In genomic region chr15:37101634-37102314, GRCh38 we compare ENCODE assay signal across 8 cellular contexts. TPM values are rescaled to one million over a fixed set of nuclear protein-coding genes. Genes with fewer than 3 reads are reported as not detected.
DNase-seq lines count a peak whose midpoint lies in the region; ATAC-seq and TF ChIP-seq lines count a peak whose summit lies in the region.

No MANE protein-coding gene starts in this region.

- no peaks in the 10 kb centered on the region for H3K27me3 Mint-ChIP-seq in progenitor cell of endocrine pancreas

- H3K4me1 Mint-ChIP-seq in progenitor cell of endocrine pancreas (ENCODE audit: low read depth), result peaks cover 35% of the 10 kb centered on the region

- peaks cover 2% of the 10 kb centered on the region for H3K4me1 ChIP-seq in right cardiac atrium (ENCODE audit: control insufficient read depth, insufficient read depth, low read length)

- WGBS in right cardiac atrium, result under 1% methylated on average over 46 of the region's 46 CpGs

- H3K4me3 ChIP-seq in right cardiac atrium (ENCODE audit: low read length), result peak overlapping the region; percentile 97

- intact Hi-C loops in right cardiac atrium (cut with DNase I), result loop anchor here in 2 of 4 donors (5.0 to 10.0 kb wide), 2 partner anchors 217 to 219 kb away; no protein-coding TSS in a partner anchor

- no peak for TF ChIP-seq CTCF in progenitor cell of endocrine pancreas (IDR thresholded peaks at IDR 0.05; ENCODE audit: unreplicated experiment)

- peaks cover 5% of the 10 kb centered on the region for H3K36me3 Mint-ChIP-seq in progenitor cell of endocrine pancreas (ENCODE audit: insufficient read depth)

- ATAC-seq in GM18505 (IDR thresholded peaks at IDR 0.05; ENCODE audit: unreplicated experiment) (peak; percentile 51), HG03066 (IDR thresholded peaks at IDR 0.05; ENCODE audit: low read depth, unreplicated experiment) (peak; percentile 42), right cardiac atrium (peak; percentile 76 to 81)

- DNase-seq in AG08396 (ENCODE audit: low spot score), result peak; percentile 84
- peak; percentile 37 for DNase-seq in NCI-H524 treated with DMSO at 0.1 percent for 48 hours (lab: John Stamatoyannopoulos, UW)
- peak in 36 of 56 donors; percentile 35 to 81 (median 68) for DNase-seq in amygdala (lab: John Stamatoyannopoulos, UW)
- peak; percentile 84 to 93 (median 92) for DNase-seq in right cardiac atrium
- DNase-seq in progenitor cell of endocrine pancreas (ENCODE audit: low spot score, unreplicated experiment), result peak; percentile 77
- DNase-seq in stimulated activated CD4-positive, alpha-beta T cell treated with anti-CD3 and anti-CD28 coated beads, Interleukin-2, amount 100 ng/mL, for 48 hours, result no peak

- peak overlapping the region; percentile 99 for H3K27ac Mint-ChIP-seq in progenitor cell of endocrine pancreas

- no peaks in the 10 kb centered on the region for H3K27me3 ChIP-seq in right cardiac atrium (ENCODE audit: control insufficient read depth, insufficient read depth)

- peak overlapping the region; percentile 92 for H3K4me3 Mint-ChIP-seq in progenitor cell of endocrine pancreas (ENCODE audit: low read depth)

- peak overlapping the region; percentile 94 for H3K27ac ChIP-seq in right cardiac atrium (ENCODE audit: low read length)

- TF ChIP-seq POLR2A in GM18505 (IDR thresholded peaks at IDR 0.05; ENCODE audit: borderline replicate concordance, extremely low read depth, insufficient read depth, insufficient read length), result no peak

- no peaks in the 10 kb centered on the region for H3K9me3 ChIP-seq in right cardiac atrium (ENCODE audit: control insufficient read depth, low read length)

- H3K9me3 Mint-ChIP-seq in progenitor cell of endocrine pancreas (ENCODE audit: low read depth), result no peaks in the 10 kb centered on the region

RNA-seq across cellular contexts. Expression of gene MEIS2, which starts 1.4 kb away (rescaled TPM):
- 10 to 100 TPM; 28.9 to 33.4 (median 31.0) TPM for total RNA-seq in right cardiac atrium
- polyA plus RNA-seq in right cardiac atrium, result 14.8 TPM
- 133 and 143 TPM in 2 replicates for total RNA-seq in progenitor cell of endocrine pancreas

Comparison
In these comparisons a context has a peak if more than half of its experiments do, and no peak if none do; other contexts are left out.
1. DNase-seq: peak in AG08396 (single experiment), NCI-H524 treated with DMSO at 0.1 percent for 48 hours (single experiment), amygdala (36 of 56), right cardiac atrium (3 of 3) and progenitor cell of endocrine pancreas (single experiment); none in stimulated activated CD4-positive, alpha-beta T cell treated with anti-CD3 and anti-CD28 coated beads, Interleukin-2, amount 100 ng/mL, for 48 hours (0 of 2).
2. Peak in every context shown above with its lines, with median percentiles within 50 percentile points of each other: ATAC-seq.